Comparison of ENCODE assay signal across 10 cellular contexts in genomic region chr14:73465833-73466532, GRCh38. TPM values are rescaled to one million over a fixed set of nuclear protein-coding genes. Genes with fewer than 3 reads are reported as not detected.
DNase-seq lines count a peak whose midpoint lies in the region; ATAC-seq, FAIRE-seq and TF ChIP-seq lines count a peak whose summit lies in the region.
"Had no signal": no experiment of that assay in that cellular context is flagged by ENCODE, and none has a peak within 500 bp of the region (broad histone marks: within the 10 kb centered on the region; RNA-seq: fewer than 3 reads in every experiment).

No MANE protein-coding gene starts in this region.

- no peak for FAIRE-seq in HepG2 (lab: Jason Lieb, UNC)

- no peaks in the 10 kb centered on the region for H3K9me3 ChIP-seq in HepG2 (ENCODE audit: low read length)
- H3K9me3 ChIP-seq in suprapubic skin, result no peaks in the 10 kb centered on the region

- H3K27ac ChIP-seq in HepG2 (ENCODE audit: extremely low read length, insufficient read depth, low read length), result peak overlapping the region; percentile 20
- peak overlapping the region; percentile 62 for H3K27ac ChIP-seq in suprapubic skin
- H3K27ac ChIP-seq: KMS-11 had no signal

- peak overlapping the region in 1 of 2 donors; percentile 18 for H3K4me3 Mint-ChIP-seq in activated T-cell treated with anti-CD3 and anti-CD28 coated beads, Interleukin-2, amount 50 U/mL, for 72 hours
- no peak overlapping the region for H3K4me3 Mint-ChIP-seq in glutamatergic neuron (ENCODE audit: unreplicated experiment)
- H3K4me3 Mint-ChIP-seq: neural crest cell had no signal

- BruUV-seq in HepG2 (replicated peaks; lab: Mats Ljungman, UMichigan), result no TSS peak

- CTCF ChIA-PET in HepG2 (lab: Yijun Ruan, JAX; ENCODE audit: low intra/inter-chr PET ratio, low total read pairs), result no interaction called here

- TF ChIP-seq EP300 in HepG2 (IDR thresholded peaks at IDR 0.05; ENCODE audit: low read depth in 2 of 2, low read length in 2 of 2) (no peak), HepG2 (CRISPR knock-in tag; IDR thresholded peaks at IDR 0.05; ENCODE audit: borderline replicate concordance) (no peak), suprapubic skin (IDR thresholded peaks at IDR 0.05) (no peak)

- POLR2A ChIA-PET in HepG2 (lab: Yijun Ruan, JAX), result no interaction called here

- H3K36me3 Mint-ChIP-seq in activated T-cell treated with anti-CD3 and anti-CD28 coated beads, Interleukin-2, amount 50 U/mL, for 72 hours (ENCODE audit: insufficient read depth in 2 of 2), result peaks cover 0 to 2% of the 10 kb centered on the region in 2 donors
- H3K36me3 Mint-ChIP-seq in glutamatergic neuron (ENCODE audit: unreplicated experiment), result no peaks in the 10 kb centered on the region

- no peaks in the 10 kb centered on the region for H3K27me3 Mint-ChIP-seq in activated T-cell treated with anti-CD3 and anti-CD28 coated beads, Interleukin-2, amount 50 U/mL, for 72 hours (ENCODE audit: low read depth)
- no peaks in the 10 kb centered on the region for H3K27me3 Mint-ChIP-seq in glutamatergic neuron (ENCODE audit: unreplicated experiment)

- H3K4me1 ChIP-seq in HepG2 (ENCODE audit: insufficient read depth, low read length) (peaks cover 57% of the 10 kb centered on the region), suprapubic skin (peaks cover 30% of the 10 kb centered on the region)

- TF ChIP-seq RAD21 in HepG2 (CRISPR knock-in tag; IDR thresholded peaks at IDR 0.05), result no peak

- H4K20me1 ChIP-seq in HepG2 (ENCODE audit: insufficient read depth, low read length), result no peaks in the 10 kb centered on the region

- peaks cover 69% of the 10 kb centered on the region for H3K4me1 Mint-ChIP-seq in activated T-cell treated with anti-CD3 and anti-CD28 coated beads, Interleukin-2, amount 50 U/mL, for 72 hours (ENCODE audit: low read depth)
- no peaks in the 10 kb centered on the region for H3K4me1 Mint-ChIP-seq in glutamatergic neuron (ENCODE audit: low read depth, unreplicated experiment)

- no peaks in the 10 kb centered on the region for H3K9me3 Mint-ChIP-seq in activated T-cell treated with anti-CD3 and anti-CD28 coated beads, Interleukin-2, amount 50 U/mL, for 72 hours
- H3K9me3 Mint-ChIP-seq in glutamatergic neuron (ENCODE audit: unreplicated experiment), result no peaks in the 10 kb centered on the region
- H3K9me3 Mint-ChIP-seq: neural crest cell had no signal

- 66% methylated on average over 5 of the region's 5 CpGs for WGBS in HepG2 (ENCODE audit: low lambda C conversion rate)
- WGBS in suprapubic skin, result 46% methylated on average over 5 of the region's 5 CpGs

- peaks cover 15% of the 10 kb centered on the region for H3K79me2 ChIP-seq in HepG2 (ENCODE audit: insufficient read depth, low read length)

- peak overlapping the region; percentile 33; the same call in 1 of the 2 replicates for H3K4me2 ChIP-seq in HepG2 (ENCODE audit: low read depth, low read length)
- H3K4me2 ChIP-seq: KMS-11 had no signal

- H3K4me3 ChIP-seq in WI38 (ENCODE audit: low read depth, low read length) (peak overlapping the region; percentile 39), HepG2 (replicated peaks in 1 of 3; ENCODE audit: insufficient read depth in 1 of 3, low read depth in 2 of 3, low read length in 3 of 3) (no peak overlapping the region), suprapubic skin (no peak overlapping the region)

- H3K9ac ChIP-seq in HepG2 (ENCODE audit: insufficient read depth, low read depth, low read length), result 0 out of 2 replicates have a peak overlapping the region, but pooled peaks have one; percentile 11
- H3K9ac ChIP-seq: KMS-11 had no signal

- H3K27me3 ChIP-seq in HepG2 (ENCODE audit: control insufficient read depth in 1 of 2, insufficient read depth in 2 of 2, low read length in 2 of 2), result no peaks in the 10 kb centered on the region
- no peaks in the 10 kb centered on the region for H3K27me3 ChIP-seq in suprapubic skin

- TF ChIP-seq POLR2A in HepG2 (IDR thresholded peaks at IDR 0.05; ENCODE audit: insufficient read depth in 1 of 2, low read depth in 2 of 2, low read length in 2 of 2) (no peak), suprapubic skin (IDR thresholded peaks at IDR 0.05) (no peak)

- in situ Hi-C loops in HepG2 (cut with HindIII; ENCODE audit: extremely low pct_ligation_motif_present, low pct_unique_long_range_greater_than_20kb), result loop anchor here (10.0 to 25.0 kb wide), 2 partner anchors 301 to 429 kb away; partner anchors contain the start of gene ZFYVE1

- no peak for ATAC-seq in activated T-cell treated with anti-CD3 and anti-CD28 coated beads, Interleukin-2, amount 50 U/mL, for 72 hours (replicated peaks in 1 of 2)
- ATAC-seq in HepG2 (no peak), GM19397 (IDR thresholded peaks at IDR 0.05; ENCODE audit: unreplicated experiment) (no peak), GM21717 (IDR thresholded peaks at IDR 0.05; ENCODE audit: unreplicated experiment) (no peak)

- peak overlapping the region; percentile 41 for H3K27ac Mint-ChIP-seq in activated T-cell treated with anti-CD3 and anti-CD28 coated beads, Interleukin-2, amount 50 U/mL, for 72 hours
- H3K27ac Mint-ChIP-seq in glutamatergic neuron (ENCODE audit: unreplicated experiment), result no peak overlapping the region

- TF ChIP-seq CTCF in WI38 (IDR thresholded peaks at IDR 0.05; ENCODE audit: low read depth, low read length) (no peak), HepG2 (CRISPR knock-in tag; IDR thresholded peaks at IDR 0.05) (no peak), suprapubic skin (IDR thresholded peaks at IDR 0.05) (no peak), glutamatergic neuron (IDR thresholded peaks at IDR 0.05; ENCODE audit: partially characterized antibody, unreplicated experiment) (no peak)

- intact Hi-C loops in HepG2 (cut with micrococcal nuclease; ENCODE audit: unreplicated experiment), result no loop called here

- no peaks in the 10 kb centered on the region; a peak in 1 of 5 replicates for H3K36me3 ChIP-seq in HepG2 (replicated peaks in 1 of 2; ENCODE audit: control insufficient read depth in 1 of 2, insufficient read depth in 2 of 2, low read length in 2 of 2)
- H3K36me3 ChIP-seq in suprapubic skin, result no peaks in the 10 kb centered on the region

- no peak overlapping the region for H2AFZ ChIP-seq in HepG2 (ENCODE audit: low read length)

- DNase-seq in activated T-cell treated with anti-CD3 and anti-CD28 coated beads, Interleukin-2, amount 50 U/mL, for 72 hours, result no peak
- DNase-seq in activated T-cell treated with anti-CD3 and anti-CD28 coated beads, Interleukin-2, amount 50 U/mL, for 48 hours, result no peak
- peak; percentile 28 for DNase-seq in HepG2 (ENCODE audit: low spot score)
- DNase-seq in suprapubic skin (ENCODE audit: low spot score in 2 of 2), result no peak
- no peak for DNase-seq in glutamatergic neuron

RNA-seq across cellular contexts. Expression of gene NUMB, which starts 7.6 kb away (rescaled TPM):
- 10 to 100 TPM; 63.4 to 66.3 TPM for total RNA-seq in activated T-cell treated with anti-CD3 and anti-CD28 coated beads, Interleukin-2, amount 50 U/mL, for 72 hours
- total RNA-seq in HepG2 (2016; rRNA removed; fragmentation: Illumina TruSeq; extraction: Trizol) (20.3 and 27.7 TPM in 2 replicates), suprapubic skin (10 to 100 TPM; 43.1 to 83.4 (median 50.2) TPM), glutamatergic neuron (ENCODE audit: unreplicated experiment) (48.0 TPM)
- total RNA-seq in HepG2 (2016; cell fraction: cytosol; rRNA removed; fragmentation: Illumina TruSeq; extraction: Trizol; ENCODE audit: low read depth), result 5.7 and 8.8 TPM in 2 replicates
- 22.2 and 31.9 TPM in 2 replicates for total RNA-seq in HepG2 (2016; cell fraction: insoluble cytoplasmic fraction; rRNA removed; fragmentation: Illumina TruSeq; extraction: Trizol)
- total RNA-seq in HepG2 (2016; cell fraction: membrane; rRNA removed; fragmentation: Illumina TruSeq; extraction: Trizol), result 14.7 and 15.0 TPM in 2 replicates
- 34.7 and 36.8 TPM in 2 replicates for total RNA-seq in HepG2 (2016; cell fraction: nucleus; rRNA removed; fragmentation: Illumina TruSeq; extraction: Trizol)
- 71.1 and 77.1 TPM in 2 replicates for polyA plus RNA-seq in HepG2 (2011; rRNA removed)
- 46.5 and 51.7 TPM in 2 replicates for polyA plus RNA-seq in HepG2 (2011; cell fraction: cytosol; rRNA removed)
- 87.4 and 94.3 TPM in 2 replicates for polyA plus RNA-seq in HepG2 (2011; cell fraction: nucleus; rRNA removed)
- 32.2 and 36.9 TPM in 2 replicates for polyA plus RNA-seq in HepG2 (2012)
- polyA plus RNA-seq in HepG2 (2016; cell fraction: cytosol; fragmentation: Illumina TruSeq; extraction: Trizol; ENCODE audit: low read depth), result 2.7 and 3.2 TPM in 2 replicates
- polyA plus RNA-seq in HepG2 (2016; cell fraction: insoluble cytoplasmic fraction; fragmentation: Illumina TruSeq; extraction: Trizol; ENCODE audit: low read depth), result 41.7 and 43.4 TPM in 2 replicates
- polyA plus RNA-seq in HepG2 (2016; cell fraction: membrane; fragmentation: Illumina TruSeq; extraction: Trizol; ENCODE audit: low read depth), result 9.9 and 10.5 TPM in 2 replicates
- 52.2 and 60.2 TPM in 2 replicates for polyA plus RNA-seq in HepG2 (2016; cell fraction: nucleus; fragmentation: Illumina TruSeq; extraction: Trizol; ENCODE audit: insufficient read depth, low read depth)
- 149 and 174 TPM in 2 replicates for polyA minus RNA-seq in HepG2 (2011; rRNA and poly(A)+ RNA removed; ENCODE audit: low replicate concordance)
- polyA minus RNA-seq in HepG2 (2011; cell fraction: cytosol; rRNA and poly(A)+ RNA removed), result 41.3 and 51.9 TPM in 2 replicates
- polyA minus RNA-seq in HepG2 (2011; cell fraction: nucleus; rRNA and poly(A)+ RNA removed), result 101 and 107 TPM in 2 replicates

RNA-seq across cellular contexts. Expression of gene RIOX1, which starts 24.8 kb away (rescaled TPM):
- 10 to 100 TPM; 12.1 to 13.3 TPM for total RNA-seq in activated T-cell treated with anti-CD3 and anti-CD28 coated beads, Interleukin-2, amount 50 U/mL, for 72 hours
- total RNA-seq in HepG2 (2016; rRNA removed; fragmentation: Illumina TruSeq; extraction: Trizol) (15.0 and 15.9 TPM in 2 replicates), suprapubic skin (10 to 100 TPM; 12.2 to 16.5 (median 14.0) TPM), glutamatergic neuron (ENCODE audit: unreplicated experiment) (13.6 TPM)
- total RNA-seq in HepG2 (2016; cell fraction: cytosol; rRNA removed; fragmentation: Illumina TruSeq; extraction: Trizol; ENCODE audit: low read depth), result 1.1 and 1.4 TPM in 2 replicates
- 14.6 and 15.0 TPM in 2 replicates for total RNA-seq in HepG2 (2016; cell fraction: insoluble cytoplasmic fraction; rRNA removed; fragmentation: Illumina TruSeq; extraction: Trizol)
- total RNA-seq in HepG2 (2016; cell fraction: membrane; rRNA removed; fragmentation: Illumina TruSeq; extraction: Trizol), result 4.5 and 4.9 TPM in 2 replicates
- total RNA-seq in HepG2 (2016; cell fraction: nucleus; rRNA removed; fragmentation: Illumina TruSeq; extraction: Trizol), result 6.9 and 8.2 TPM in 2 replicates
- 4.5 and 6.4 TPM in 2 replicates for polyA plus RNA-seq in HepG2 (2011; rRNA removed)
- 5.1 and 5.6 TPM in 2 replicates for polyA plus RNA-seq in HepG2 (2011; cell fraction: cytosol; rRNA removed)
- polyA plus RNA-seq in HepG2 (2011; cell fraction: nucleus; rRNA removed), result 6.1 and 6.4 TPM in 2 replicates
- polyA plus RNA-seq in HepG2 (2012), result 3.6 and 4.5 TPM in 2 replicates
- 0.70 and 0.74 TPM in 2 replicates for polyA plus RNA-seq in HepG2 (2016; cell fraction: cytosol; fragmentation: Illumina TruSeq; extraction: Trizol; ENCODE audit: low read depth)
- 14.9 and 15.5 TPM in 2 replicates for polyA plus RNA-seq in HepG2 (2016; cell fraction: insoluble cytoplasmic fraction; fragmentation: Illumina TruSeq; extraction: Trizol; ENCODE audit: low read depth)
- polyA plus RNA-seq in HepG2 (2016; cell fraction: membrane; fragmentation: Illumina TruSeq; extraction: Trizol; ENCODE audit: low read depth), result 1.9 and 2.0 TPM in 2 replicates
- polyA plus RNA-seq in HepG2 (2016; cell fraction: nucleus; fragmentation: Illumina TruSeq; extraction: Trizol; ENCODE audit: insufficient read depth, low read depth), result 8.8 and 10.1 TPM in 2 replicates
- 12.5 and 31.8 TPM in 2 replicates for polyA minus RNA-seq in HepG2 (2011; rRNA and poly(A)+ RNA removed; ENCODE audit: low replicate concordance)
- 5.6 and 5.8 TPM in 2 replicates for polyA minus RNA-seq in HepG2 (2011; cell fraction: cytosol; rRNA and poly(A)+ RNA removed)
- polyA minus RNA-seq in HepG2 (2011; cell fraction: nucleus; rRNA and poly(A)+ RNA removed), result 10.3 and 10.8 TPM in 2 replicates
